ENCODE assay signal across 21 cellular contexts in genomic region chr6:6886886-6887285, GRCh38.
A peak's percentile ranks its signal among the peaks of the same experiment; 100 is the strongest.
DNase-seq lines count a peak whose midpoint lies in the region; ATAC-seq, FAIRE-seq and TF ChIP-seq lines count a peak whose summit lies in the region.
"Had no signal": no experiment of that assay in that cellular context is flagged by ENCODE, and none has a peak within 500 bp of the region (broad histone marks: within the 10 kb centered on the region; RNA-seq: fewer than 3 reads in every experiment).

No MANE protein-coding gene starts in this region.

- H2AK9ac ChIP-seq in IMR-90 (replicated peaks; ENCODE audit: low read depth, low read length, poor library complexity) = no peak overlapping the region

- dilution Hi-C loops in IMR-90 (cut with HindIII; ENCODE audit: low sequenced_read_pairs, unreplicated experiment) = no loop called here

- H3K9ac ChIP-seq in IMR-90 (ENCODE audit: low read depth, low read length) (no peak overlapping the region), H1 (replicated peaks in 1 of 4; ENCODE audit: extremely low read depth in 1 of 4, low read depth in 3 of 4, low read length in 3 of 4) (no peak overlapping the region)
- H3K9ac ChIP-seq: KMS-11 had no signal

- H2BK15ac ChIP-seq in IMR-90 (ENCODE audit: low read depth, low read length) = no peak overlapping the region
- H2BK15ac ChIP-seq in H1 (ENCODE audit: low read length) = no peak overlapping the region

- H3K4me1 ChIP-seq in IMR-90 (ENCODE audit: control insufficient read depth, insufficient read depth, low read length) = no peaks in the 10 kb centered on the region
- peaks cover 0 to 13% (median 8%) of the 10 kb centered on the region in 4 experiments; a peak in 4 of 7 replicates for H3K4me1 ChIP-seq in H1 (replicated peaks in 1 of 4; ENCODE audit: control insufficient read depth in 3 of 4, insufficient read depth in 4 of 4, low read length in 3 of 4)
- peaks cover 29% of the 10 kb centered on the region for H3K4me1 ChIP-seq in psoas muscle
- no peaks in the 10 kb centered on the region for H3K4me1 ChIP-seq in CD8-positive, alpha-beta memory T cell (ENCODE audit: insufficient read depth, low read length)
- H3K4me1 ChIP-seq: A549, BE2C had no signal

- H2AK5ac ChIP-seq in IMR-90 (ENCODE audit: low read depth, low read length) (no peak overlapping the region), H1 (ENCODE audit: low read depth, low read length) (no peak overlapping the region)

- H3K79me1 ChIP-seq in IMR-90 (ENCODE audit: low read depth in 1 of 2, low read length in 2 of 2) (no peaks in the 10 kb centered on the region), H1 (ENCODE audit: low read depth, low read length) (no peaks in the 10 kb centered on the region)

- H3K23ac ChIP-seq in IMR-90 (ENCODE audit: low read depth, low read length) (no peak overlapping the region), H1 (ENCODE audit: insufficient read length) (no peak overlapping the region)

- H3K9me1 ChIP-seq in IMR-90 (ENCODE audit: insufficient read depth, low read length) = no peaks in the 10 kb centered on the region; the same call in 1 of the 2 replicates

- BruUV-seq in IMR-90 (replicated peaks; lab: Mats Ljungman, UMichigan) = no TSS peak

- TF ChIP-seq EP300 in H1 (IDR thresholded peaks at IDR 0.05; ENCODE audit: borderline replicate concordance in 1 of 2, low read depth in 2 of 2, low read length in 2 of 2) = no peak

- H2AFZ ChIP-seq in IMR-90 (replicated peaks; ENCODE audit: low read length, poor library complexity) = peak overlapping the region; percentile 26
- 0 out of 2 replicates have a peak overlapping the region, but pooled peaks have one; percentile 26 for H2AFZ ChIP-seq in H1 (ENCODE audit: low read length)

- CTCF ChIA-PET in IMR-90 (lab: Yijun Ruan, JAX) (interaction anchor here (0.6 kb wide), 1 partner anchor 43 kb away, joined by 4 read pairs; no protein-coding TSS in a partner anchor), H1 (lab: Charles Lee; ENCODE audit: partially characterized antibody) (interaction anchor here (1.2 to 1.7 kb wide), 3 partner anchors 13 to 356 kb away, joined by 4 to 6 read pairs (median 4); no protein-coding TSS in a partner anchor), WTC11 (lab: Charles Lee) (interaction anchor here (0.9 kb wide), 1 partner anchor 190 kb away, joined by 4 read pairs; no protein-coding TSS in a partner anchor)
- CTCF ChIA-PET in CD8-positive, alpha-beta memory T cell (lab: Charles Lee) = no interaction called here

- in situ Hi-C loops in IMR-90 (cut with MboI; ENCODE audit: low sequenced_read_pairs) = no loop called here

- H2BK12ac ChIP-seq in H1 (ENCODE audit: low read depth, low read length) = peak overlapping the region; percentile 30; the same call in 1 of the 2 replicates

- no peaks in the 10 kb centered on the region for H3K36me3 ChIP-seq in IMR-90 (ENCODE audit: control insufficient read depth, insufficient read depth, low read length)
- H3K36me3 ChIP-seq in H1 (ENCODE audit: control insufficient read depth in 2 of 4, insufficient read depth in 4 of 4, low read length in 3 of 4) = no peaks in the 10 kb centered on the region
- H3K36me3 ChIP-seq in psoas muscle (ENCODE audit: insufficient read depth in 1 of 2, low read depth in 1 of 2) = no peaks in the 10 kb centered on the region
- no peaks in the 10 kb centered on the region for H3K36me3 ChIP-seq in CD8-positive, alpha-beta memory T cell (ENCODE audit: insufficient read depth, low read length)
- H3K36me3 ChIP-seq: BE2C had no signal

- no peak overlapping the region for H3K4me3 ChIP-seq in IMR-90 (ENCODE audit: insufficient read depth, low read depth, low read length)
- no peak overlapping the region for H3K4me3 ChIP-seq in H1 (ENCODE audit: extremely low read depth in 1 of 4, insufficient read depth in 2 of 4, low read depth in 3 of 4, low read length in 4 of 4)
- no peak overlapping the region for H3K4me3 ChIP-seq in psoas muscle
- no peak overlapping the region for H3K4me3 ChIP-seq in CD8-positive, alpha-beta memory T cell (ENCODE audit: low read length)
- H3K4me3 ChIP-seq: A549 had no signal

- no peaks in the 10 kb centered on the region for H4K20me1 ChIP-seq in IMR-90 (ENCODE audit: insufficient read depth, low read length)
- no peaks in the 10 kb centered on the region for H4K20me1 ChIP-seq in H1 (replicated peaks in 1 of 2; ENCODE audit: control insufficient read depth in 1 of 2, insufficient read depth in 2 of 2, low read length in 2 of 2)

- 72% methylated on average over 3 of the region's 9 CpGs; no CpG with 5 or more reads in 1 of the 2 experiments for WGBS in IMR-90 (ENCODE audit: extremely low coverage in 2 of 2, insufficient read length in 1 of 2), 2 experiments
- 83% methylated on average over 9 of the region's 9 CpGs; no CpG with 5 or more reads in 1 of the 2 experiments for WGBS in H1 (ENCODE audit: extremely low coverage in 1 of 2, insufficient coverage in 1 of 2, insufficient read length in 1 of 2, insufficient replicate concordance in 2 of 2, low coverage in 1 of 2, low lambda C conversion rate in 2 of 2, missing lambda C conversion rate in 1 of 2), 2 experiments
- WGBS in psoas muscle, 3 donors = 62 to 81% (median 62%) methylated on average over 9 of the region's 9 CpGs

- POLR2A ChIA-PET in IMR-90 (lab: Charles Lee; ENCODE audit: unreplicated experiment) = no interaction called here
- POLR2A ChIA-PET in H1 (lab: Charles Lee; ENCODE audit: partially characterized antibody) = no interaction called here
- POLR2A ChIA-PET in CD8-positive, alpha-beta memory T cell (lab: Charles Lee) = no interaction called here
- POLR2A ChIA-PET in WTC11 (lab: Charles Lee) = no interaction called here

- no peaks in the 10 kb centered on the region; the same call in 1 of the 2 replicates for H3K23me2 ChIP-seq in H1 (ENCODE audit: low read depth, low read length)

- H3K56ac ChIP-seq in IMR-90 (ENCODE audit: extremely low read depth, insufficient read depth, low read length) = no peak overlapping the region
- no peak overlapping the region for H3K56ac ChIP-seq in H1 (replicated peaks; ENCODE audit: insufficient read length, low read depth, low read length)

- H3K4ac ChIP-seq in IMR-90 (ENCODE audit: low read depth, low read length) (no peak overlapping the region), H1 (replicated peaks; ENCODE audit: insufficient read length, low read depth, low read length) (no peak overlapping the region)

- TF ChIP-seq RAD21 in IMR-90 (IDR thresholded peaks at IDR 0.05; ENCODE audit: low read length) (no peak), H1 (IDR thresholded peaks at IDR 0.05 in 1 of 2, conservative IDR thresholded peaks at IDR 0.05 in 1 of 2; ENCODE audit: low read depth in 2 of 2, low read length in 2 of 2) (no peak)

- H4K91ac ChIP-seq in IMR-90 (ENCODE audit: insufficient read depth, low read depth, low read length) = no peak overlapping the region
- peak overlapping the region; percentile 23 for H4K91ac ChIP-seq in H1 (replicated peaks; ENCODE audit: insufficient read length, low read length)

- no peak for TF ChIP-seq CTCF in IMR-90 (conservative IDR thresholded peaks at IDR 0.05; ENCODE audit: low read depth, low read length)
- no peak for TF ChIP-seq CTCF in H1 (IDR thresholded peaks at IDR 0.05; ENCODE audit: control extremely low read depth in 1 of 3, insufficient read depth in 1 of 3, low read depth in 1 of 3, low read length in 3 of 3)
- no peak for TF ChIP-seq CTCF in psoas muscle (IDR thresholded peaks at IDR 0.05)
- TF ChIP-seq CTCF in WTC11 (IDR thresholded peaks at IDR 0.05) = no peak

- H3K27me3 ChIP-seq in IMR-90 (ENCODE audit: control insufficient read depth, insufficient read depth, low read length) (no peaks in the 10 kb centered on the region; the same call in 1 of the 2 replicates), H1 (replicated peaks in 1 of 4; ENCODE audit: control insufficient read depth in 3 of 4, extremely low read depth in 1 of 4, insufficient read depth in 3 of 4, low read length in 3 of 4) (0 out of 7 replicates have a peak, but pooled peaks cover 0 to 3% (median 0%) of the 10 kb centered on the region in 4 experiments), psoas muscle (ENCODE audit: insufficient read depth in 3 of 3, low read length in 2 of 3) (no peaks in the 10 kb centered on the region)
- no peaks in the 10 kb centered on the region for H3K27me3 ChIP-seq in CD8-positive, alpha-beta memory T cell (ENCODE audit: insufficient read depth, low read length, poor library complexity, severe bottlenecking)
- H3K27me3 ChIP-seq: BE2C had no signal

- H3K4me2 ChIP-seq in IMR-90 (ENCODE audit: low read depth, low read length) (no peak overlapping the region), H1 (ENCODE audit: insufficient read depth in 1 of 2, low read depth in 2 of 2, low read length in 2 of 2) (no peak overlapping the region)
- H3K4me2 ChIP-seq: A549, KMS-11 had no signal

- intact Hi-C loops in IMR-90 (cut with micrococcal nuclease) = no loop called here
- intact Hi-C loops in psoas muscle (cut with DNase I) = no loop called here

- H3K18ac ChIP-seq in IMR-90 (ENCODE audit: low read depth, low read length) (no peak overlapping the region), H1 (ENCODE audit: extremely low read depth, low read length) (no peak overlapping the region)

- H2BK20ac ChIP-seq in IMR-90 (ENCODE audit: low read depth, low read length) (no peak overlapping the region), H1 (ENCODE audit: low read length) (no peak overlapping the region)

- no peaks in the 10 kb centered on the region for H3K9me3 ChIP-seq in IMR-90 (ENCODE audit: control insufficient read depth, insufficient read depth, low read length)
- no peaks in the 10 kb centered on the region for H3K9me3 ChIP-seq in H1 (ENCODE audit: insufficient read depth in 2 of 2, low read depth in 1 of 2, low read length in 1 of 2)
- no peaks in the 10 kb centered on the region for H3K9me3 ChIP-seq in psoas muscle
- H3K9me3 ChIP-seq in CD8-positive, alpha-beta memory T cell (ENCODE audit: low read length) = no peaks in the 10 kb centered on the region
- H3K9me3 ChIP-seq: A549, BE2C, Caco-2 had no signal

- H3K14ac ChIP-seq in IMR-90 (replicated peaks; ENCODE audit: low read depth, low read length) (no peak overlapping the region), H1 (ENCODE audit: insufficient read length) (no peak overlapping the region)

- ATAC-seq in IMR-90 (ENCODE audit: low read depth) = no peak
- peak in 1 of 4 donors; percentile 7 for ATAC-seq in psoas muscle
- no peak for ATAC-seq in WTC11
- ATAC-seq: A549 had no signal

- H3K79me2 ChIP-seq in H1 (ENCODE audit: control insufficient read depth in 1 of 2, insufficient read depth in 2 of 2, low read length in 2 of 2) = no peaks in the 10 kb centered on the region

- H4K8ac ChIP-seq in IMR-90 (ENCODE audit: low read depth in 2 of 2, low read length in 2 of 2) (no peak overlapping the region), H1 (ENCODE audit: extremely low read depth, insufficient read depth, low read length) (no peak overlapping the region; the same call in 1 of the 2 replicates)

- H2BK5ac ChIP-seq in IMR-90 (ENCODE audit: low read depth, low read length, poor library complexity, severe bottlenecking) (no peak overlapping the region), H1 (ENCODE audit: low read depth, low read length) (no peak overlapping the region)

- peaks cover 2 to 7% of the 10 kb centered on the region in 2 donors for H3K27me3 Mint-ChIP-seq in CD8-positive, alpha-beta memory T cell
- no peaks in the 10 kb centered on the region for H3K27me3 Mint-ChIP-seq in WTC11 (ENCODE audit: low read depth)
- H3K27me3 Mint-ChIP-seq: CD4-positive, alpha-beta T cell had no signal

- no peak overlapping the region for H4K5ac ChIP-seq in IMR-90 (ENCODE audit: low read depth, low read length)
- H4K5ac ChIP-seq in H1 (ENCODE audit: insufficient read length, low read depth, low read length) = no peak overlapping the region

- H3K9me3 Mint-ChIP-seq in CD8-positive, alpha-beta memory T cell = no peaks in the 10 kb centered on the region
- H3K9me3 Mint-ChIP-seq in WTC11 = no peaks in the 10 kb centered on the region
- H3K9me3 Mint-ChIP-seq: CD4-positive, alpha-beta T cell; H9 had no signal

- no peak overlapping the region for H3K4me3 Mint-ChIP-seq in CD8-positive, alpha-beta memory T cell
- no peak overlapping the region for H3K4me3 Mint-ChIP-seq in WTC11
- H3K4me3 Mint-ChIP-seq: CD4-positive, alpha-beta T cell; HFFc6 had no signal

- H3K4me1 Mint-ChIP-seq in CD8-positive, alpha-beta memory T cell = no peaks in the 10 kb centered on the region
- H3K4me1 Mint-ChIP-seq in WTC11 = peaks cover 40% of the 10 kb centered on the region

- no peak overlapping the region for H3K27ac ChIP-seq in IMR-90 (ENCODE audit: insufficient read depth, low read length)
- no peak overlapping the region for H3K27ac ChIP-seq in H1 (ENCODE audit: low read depth, low read length)
- peak overlapping the region; percentile 87 for H3K27ac ChIP-seq in psoas muscle
- no peak overlapping the region for H3K27ac ChIP-seq in CD8-positive, alpha-beta memory T cell (ENCODE audit: low read depth, low read length)
- H3K27ac ChIP-seq: A549, KMS-11 had no signal

- H3K36me3 Mint-ChIP-seq in CD8-positive, alpha-beta memory T cell = peaks cover 0 to 2% (median 0%) of the 10 kb centered on the region in 3 donors
- H3K36me3 Mint-ChIP-seq in WTC11 = no peaks in the 10 kb centered on the region

- DNase-seq in IMR-90 (no peak), H1 (ENCODE audit: low read depth in 1 of 2, low spot score in 2 of 2) (no peak), psoas muscle (peak in 1 of 2 donors; percentile 55), frontal cortex (ENCODE audit: low spot score in 2 of 2) (no peak), OCI-M2 (lab: John Stamatoyannopoulos, UW; ENCODE audit: unreplicated experiment) (no peak), WTC11 (ENCODE audit: low spot score) (no peak)
- no peak for DNase-seq in CD8-positive, alpha-beta memory T cell
- DNase-seq: BE2C; Caco-2; CD4-positive, alpha-beta T cell; DMS 273 treated with DMSO at 0.1 percent for 48 hours; DMS79 treated with DMSO at 0.1 percent for 48 hours; H9; HFFc6; NCI-H1417; NCI-H1694 treated with DMSO at 0.1 percent for 48 hours; NCI-H446 treated with DMSO at 0.1 percent for 48 hours; NCI-H526 treated with DMSO at 0.1 percent for 48 hours had no signal

- peak overlapping the region in 2 of 8 donors; percentile 22 to 78 for H3K27ac Mint-ChIP-seq in CD8-positive, alpha-beta memory T cell
- H3K27ac Mint-ChIP-seq in WTC11 = no peak overlapping the region
- H3K27ac Mint-ChIP-seq: CD4-positive, alpha-beta T cell; HFFc6 had no signal

- FAIRE-seq in H1 (lab: Jason Lieb, UNC) = no peak
- FAIRE-seq in frontal cortex (lab: Jason Lieb, UNC) = no peak
- FAIRE-seq: A549, HepG2 had no signal

- TF ChIP-seq POLR2A in IMR-90 (IDR thresholded peaks at IDR 0.05; ENCODE audit: low read depth, low read length) (no peak), H1 (IDR thresholded peaks at IDR 0.05; ENCODE audit: control extremely low read depth in 1 of 2, low read depth in 2 of 2, low read length in 2 of 2) (no peak)

- H2BK120ac ChIP-seq in IMR-90 (ENCODE audit: low read depth, low read length) = no peak overlapping the region
- no peak overlapping the region for H2BK120ac ChIP-seq in H1 (replicated peaks; ENCODE audit: low read depth, low read length)
